19 cellular contexts compared by ENCODE assay signal in genomic region chr16:47475786-47476185, GRCh38. TPM values are rescaled to one million over a fixed set of nuclear protein-coding genes. Genes with fewer than 3 reads are reported as not detected.
DNase-seq lines count a peak whose midpoint lies in the region; ATAC-seq and TF ChIP-seq lines count a peak whose summit lies in the region.
"Had no signal": no experiment of that assay in that cellular context is flagged by ENCODE, and none has a peak within 500 bp of the region (broad histone marks: within the 10 kb centered on the region; RNA-seq: fewer than 3 reads in every experiment).

No MANE protein-coding gene starts in this region.

- intact Hi-C loops in activated T-helper 1 cell treated with anti-CD3 and anti-CD28 coated beads, Interleukin-12 subunit alpha, Interleukin-12 subunit beta, Interleukin-2, Interleukin-4 antibody, amounts not matched to agents 30 ng/mL and 10 ng/mL and 1 ng/mL, durations not matched to agents 14 hours and 24 hours and 36 hours (cut with micrococcal nuclease): no loop called here

- peaks cover 2% of the 10 kb centered on the region for H3K36me3 Mint-ChIP-seq in activated T-helper 1 cell treated with anti-CD3 and anti-CD28 coated beads, Interleukin-12 subunit alpha, Interleukin-12 subunit beta, Interleukin-2, Interleukin-4 antibody, amounts not matched to agents 30 ng/mL and 10 ng/mL and 1 ng/mL, durations not matched to agents 14 hours and 24 hours and 36 hours (ENCODE audit: low read depth)

- no peak overlapping the region for H3K4me3 Mint-ChIP-seq in activated T-helper 1 cell treated with anti-CD3 and anti-CD28 coated beads, Interleukin-12 subunit alpha, Interleukin-12 subunit beta, Interleukin-2, Interleukin-4 antibody, amounts not matched to agents 30 ng/mL and 10 ng/mL and 1 ng/mL, durations not matched to agents 14 hours and 24 hours and 36 hours
- H3K4me3 Mint-ChIP-seq: T-helper 1 cell treated with Interleukin-12 subunit alpha and Interleukin-12 subunit beta and Interleukin-4 antibody, amounts not matched to agents 30 μg/mL and 1 μg/mL, for 36 hours had no signal

- DNase-seq in M059J (ENCODE audit: low read depth) (peak; percentile 20), epithelial cell of esophagus (ENCODE audit: low read depth) (peak; percentile 77), kidney glomerular epithelial cell (lab: John Stamatoyannopoulos, UW) (peak; percentile 19)
- DNase-seq in activated T-helper 1 cell treated with anti-CD3 and anti-CD28 coated beads, Interleukin-12 subunit alpha, Interleukin-12 subunit beta, Interleukin-2, Interleukin-4 antibody, amounts not matched to agents 30 ng/mL and 10 ng/mL and 1 ng/mL, durations not matched to agents 14 hours and 24 hours and 36 hours (ENCODE audit: low spot score): no peak
- DNase-seq: activated T-cell treated with anti-CD3 and anti-CD28 coated beads, Interleukin-2, amount 50 U/mL, for 48 hours; AML-193; COR-L47; NCI-H69; OCI-M1; substantia nigra; uterus had no signal

- peaks cover 6 to 14% (median 11%) of the 10 kb centered on the region in 3 donors for H3K4me1 ChIP-seq in skeletal muscle tissue (ENCODE audit: control insufficient read depth in 3 of 3, insufficient read depth in 3 of 3, low read length in 3 of 3)
- H3K4me1 ChIP-seq: breast epithelium, uterus had no signal

- H3K4me3 ChIP-seq in epithelial cell of esophagus (ENCODE audit: low read length) (no peak overlapping the region), skeletal muscle tissue (ENCODE audit: low read length in 3 of 3) (no peak overlapping the region)
- H3K4me3 ChIP-seq: breast epithelium, esophagus muscularis mucosa, uterus had no signal

- H3K9ac ChIP-seq in skeletal muscle tissue (ENCODE audit: low read depth in 1 of 3, low read length in 3 of 3): no peak overlapping the region

- H3K27ac Mint-ChIP-seq in activated T-helper 1 cell treated with anti-CD3 and anti-CD28 coated beads, Interleukin-12 subunit alpha, Interleukin-12 subunit beta, Interleukin-2, Interleukin-4 antibody, amounts not matched to agents 30 ng/mL and 10 ng/mL and 1 ng/mL, durations not matched to agents 14 hours and 24 hours and 36 hours: no peak overlapping the region
- H3K27ac Mint-ChIP-seq: activated naive CD4-positive, alpha-beta T cell treated with anti-CD3 and anti-CD28 coated beads, Interleukin-2, amount 50 U/mL, for 72 hours; T-helper 1 cell treated with Interleukin-12 subunit alpha and Interleukin-12 subunit beta and Interleukin-4 antibody, amounts not matched to agents 30 μg/mL and 1 μg/mL, for 36 hours had no signal

- no peaks in the 10 kb centered on the region for H3K36me3 ChIP-seq in skeletal muscle tissue (ENCODE audit: control insufficient read depth in 3 of 3, insufficient read depth in 3 of 3, low read length in 3 of 3)
- H3K36me3 ChIP-seq: breast epithelium, esophagus muscularis mucosa, uterus had no signal

- H3K9me3 ChIP-seq in skeletal muscle tissue (ENCODE audit: control insufficient read depth in 3 of 3, low read length in 3 of 3): no peaks in the 10 kb centered on the region
- H3K9me3 ChIP-seq: breast epithelium, esophagus muscularis mucosa, uterus had no signal

- no peak for TF ChIP-seq CTCF in epithelial cell of esophagus (IDR thresholded peaks at IDR 0.05; ENCODE audit: insufficient read depth, low read depth, low read length, missing control alignments)

- no peaks in the 10 kb centered on the region for H3K27me3 Mint-ChIP-seq in activated T-helper 1 cell treated with anti-CD3 and anti-CD28 coated beads, Interleukin-12 subunit alpha, Interleukin-12 subunit beta, Interleukin-2, Interleukin-4 antibody, amounts not matched to agents 30 ng/mL and 10 ng/mL and 1 ng/mL, durations not matched to agents 14 hours and 24 hours and 36 hours (ENCODE audit: insufficient read depth)

- no peaks in the 10 kb centered on the region for H3K27me3 ChIP-seq in skeletal muscle tissue (ENCODE audit: control insufficient read depth in 3 of 3, insufficient read depth in 3 of 3, low read length in 3 of 3)
- H3K27me3 ChIP-seq: breast epithelium, esophagus muscularis mucosa, uterus had no signal

- ATAC-seq in GM21786 (IDR thresholded peaks at IDR 0.05; ENCODE audit: unreplicated experiment) (no peak), GM21528 (IDR thresholded peaks at IDR 0.05; ENCODE audit: low FRiP score, unreplicated experiment) (no peak)
- ATAC-seq: activated naive CD4-positive, alpha-beta T cell treated with anti-CD3 and anti-CD28 coated beads, Interleukin-2, amount 50 U/mL, for 72 hours; left lobe of liver had no signal

- H3K9me3 Mint-ChIP-seq in activated T-helper 1 cell treated with anti-CD3 and anti-CD28 coated beads, Interleukin-12 subunit alpha, Interleukin-12 subunit beta, Interleukin-2, Interleukin-4 antibody, amounts not matched to agents 30 ng/mL and 10 ng/mL and 1 ng/mL, durations not matched to agents 14 hours and 24 hours and 36 hours: no peaks in the 10 kb centered on the region
- H3K9me3 Mint-ChIP-seq: T-helper 1 cell treated with Interleukin-12 subunit alpha and Interleukin-12 subunit beta and Interleukin-4 antibody, amounts not matched to agents 30 μg/mL and 1 μg/mL, for 36 hours had no signal

- peaks cover 12% of the 10 kb centered on the region for H3K4me1 Mint-ChIP-seq in activated T-helper 1 cell treated with anti-CD3 and anti-CD28 coated beads, Interleukin-12 subunit alpha, Interleukin-12 subunit beta, Interleukin-2, Interleukin-4 antibody, amounts not matched to agents 30 ng/mL and 10 ng/mL and 1 ng/mL, durations not matched to agents 14 hours and 24 hours and 36 hours (ENCODE audit: low read depth)

- peak overlapping the region; percentile 34 for H3K27ac ChIP-seq in skeletal muscle tissue (ENCODE audit: low read depth, low read length)
- H3K27ac ChIP-seq: breast epithelium, esophagus muscularis mucosa had no signal

RNA-seq across cellular contexts. Expression of gene PHKB, which starts 14.7 kb away (rescaled TPM):
- 39.1 and 41.6 TPM in 2 replicates for total RNA-seq in M059J (2014; rRNA removed; shearing (Covaris generic))
- total RNA-seq in skeletal muscle tissue: 68.9 TPM
- total RNA-seq in activated T-helper 1 cell treated with anti-CD3 and anti-CD28 coated beads, Interleukin-12 subunit alpha, Interleukin-12 subunit beta, Interleukin-2, Interleukin-4 antibody, amounts not matched to agents 30 ng/mL and 10 ng/mL and 1 ng/mL, durations not matched to agents 14 hours and 24 hours and 36 hours: 24.4 and 26.6 TPM in 2 replicates

RNA-seq across cellular contexts. Expression of gene ITFG1, which starts 14.9 kb away (rescaled TPM):
- 68.4 and 95.1 TPM in 2 replicates for total RNA-seq in M059J (2014; rRNA removed; shearing (Covaris generic))
- total RNA-seq in skeletal muscle tissue: 89.2 TPM
- total RNA-seq in activated T-helper 1 cell treated with anti-CD3 and anti-CD28 coated beads, Interleukin-12 subunit alpha, Interleukin-12 subunit beta, Interleukin-2, Interleukin-4 antibody, amounts not matched to agents 30 ng/mL and 10 ng/mL and 1 ng/mL, durations not matched to agents 14 hours and 24 hours and 36 hours: 25.4 and 27.6 TPM in 2 replicates
